13 cellular contexts compared by ENCODE assay signal in genomic region chr9:89095755-89096154, GRCh38.
"Had no signal": no experiment of that assay in that cellular context is flagged by ENCODE, and none has a peak within 500 bp of the region (broad histone marks: within the 10 kb centered on the region; RNA-seq: fewer than 3 reads in every experiment).

No MANE protein-coding gene starts in this region.

- H3K9me3 ChIP-seq: psoas muscle, SK-N-SH had no signal

- H3K27ac ChIP-seq: psoas muscle, VCaP had no signal

- H3K4me1 ChIP-seq: psoas muscle had no signal

- H3K4me2 ChIP-seq: SK-N-SH had no signal

- H3K4me3 ChIP-seq: lung, psoas muscle had no signal

- H3K9ac ChIP-seq: SK-N-SH had no signal

- DNase-seq: activated CD4-positive, alpha-beta T cell treated with anti-CD3 and anti-CD28 coated beads for 48 hours; activated CD8-positive, alpha-beta memory T cell treated with anti-CD3 and anti-CD28 coated beads, Interleukin-2, amount 50 U/mL, for 48 hours; activated CD8-positive, alpha-beta T cell treated with anti-CD3 and anti-CD28 coated beads, Interleukin-2, amount 10 ng/mL, durations not matched to agents 7 days and 5 days; aorta; naive thymus-derived CD8-positive, alpha-beta T cell; psoas muscle; SK-N-SH; stimulated activated CD4-positive, alpha-beta T cell treated with anti-CD3 and anti-CD28 coated beads, Interleukin-4, amount 100 ng/mL, for 1 hour; stimulated activated CD8-positive, alpha-beta memory T cell treated with anti-CD3 and anti-CD28 coated beads, Interleukin-4, amount 100 ng/mL, for 48 hours; stimulated activated naive CD8-positive, alpha-beta T cell treated with anti-CD3 and anti-CD28 coated beads, Interleukin-15, Interleukin-2, amounts not matched to agents 100 U/mL and 50 U/mL, for 24 hours; T-helper 1 cell had no signal
